Comparison of ENCODE assay signal across 23 cellular contexts in the genomic region with DNA sequence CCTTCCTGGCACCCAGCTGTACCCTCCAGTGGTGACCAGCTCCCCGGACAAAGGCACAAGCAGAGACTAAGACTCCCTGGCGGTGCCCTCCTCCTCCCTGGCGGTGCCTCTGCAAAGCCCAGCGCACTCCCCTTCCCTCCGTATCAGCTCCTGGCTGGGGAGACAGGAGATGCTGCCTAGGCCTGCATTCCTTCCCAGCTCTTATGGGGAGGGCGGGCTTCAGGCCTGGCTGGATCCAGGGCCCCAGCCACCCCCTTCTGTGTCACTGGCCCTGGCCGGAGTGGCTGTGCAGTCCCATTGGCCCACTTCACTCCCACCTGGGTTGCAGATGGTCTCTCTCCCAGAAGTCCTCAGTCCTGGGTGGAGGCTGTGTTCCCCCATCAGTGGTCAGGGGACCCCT. TPM values are rescaled to one million over a fixed set of nuclear protein-coding genes. Genes with fewer than 3 reads are reported as not detected.
"Had no signal": no experiment of that assay in that cellular context is flagged by ENCODE, and none has a peak within 500 bp of the region (broad histone marks: within the 10 kb centered on the region; RNA-seq: fewer than 3 reads in every experiment).

No MANE protein-coding gene starts in this region.

- ATAC-seq: activated CD4-positive, alpha-beta T cell treated with anti-CD3 and anti-CD28 coated beads for 36 hours; K562 had no signal

- H3K4me3 Mint-ChIP-seq: activated CD4-positive, alpha-beta memory T cell treated with anti-CD3 and anti-CD28 coated beads, Interleukin-2, amount 10 ng/mL, durations not matched to agents 7 days and 5 days; activated CD4-positive, alpha-beta T cell treated with anti-CD3 and anti-CD28 coated beads for 36 hours; activated naive CD4-positive, alpha-beta T cell treated with anti-CD3 and anti-CD28 coated beads, Interleukin-2, amount 50 U/mL, for 24 hours had no signal

- H3K27me3 Mint-ChIP-seq: activated CD4-positive, alpha-beta memory T cell treated with anti-CD3 and anti-CD28 coated beads, Interleukin-2, amount 10 ng/mL, durations not matched to agents 7 days and 5 days; activated CD4-positive, alpha-beta T cell treated with anti-CD3 and anti-CD28 coated beads for 36 hours; activated naive CD4-positive, alpha-beta T cell treated with anti-CD3 and anti-CD28 coated beads, Interleukin-2, amount 50 U/mL, for 24 hours had no signal

- DNase-seq: activated CD4-positive, alpha-beta memory T cell treated with anti-CD3 and anti-CD28 coated beads, Interleukin-2, amount 10 ng/mL, durations not matched to agents 7 days and 5 days; activated CD4-positive, alpha-beta T cell treated with anti-CD3 and anti-CD28 coated beads for 36 hours; activated CD4-positive, alpha-beta T cell treated with anti-CD3 and anti-CD28 coated beads, Interleukin-2, amount 50 U/mL, for 1 hour; activated CD8-positive, alpha-beta memory T cell treated with anti-CD3 and anti-CD28 coated beads, Interleukin-2, amount 50 U/mL, for 48 hours; activated T-cell treated with anti-CD3 and anti-CD28 coated beads, Interleukin-2, amount 50 U/mL, for 1 hour; aorta; central memory CD4-positive, alpha-beta T cell; Karpas-422; NCI-H1105 treated with DMSO at 0.1 percent for 48 hours; NCI-H146; NCI-H187 treated with DMSO at 0.1 percent for 48 hours; NCI-H2171; NCI-H2227 treated with DMSO at 0.1 percent for 48 hours; NCI-H446 treated with DMSO at 0.1 percent for 48 hours; NCI-H526; NCI-H82; SIG-M5 had no signal

- H3K27ac ChIP-seq: VCaP had no signal

- H3K27ac Mint-ChIP-seq: activated CD4-positive, alpha-beta T cell treated with anti-CD3 and anti-CD28 coated beads for 36 hours had no signal

- H3K4me3 ChIP-seq: K562 had no signal

RNA-seq across cellular contexts. Expression of gene LCN12, which starts 6.4 kb away (rescaled TPM):
- total RNA-seq: bronchial epithelial cell, K562, RPMI7951 had no signal

RNA-seq across cellular contexts. Expression of gene C8G, which starts 13.4 kb away (rescaled TPM):
- total RNA-seq: RPMI7951 had no signal

RNA-seq across cellular contexts. Expression of gene PTGDS, which starts 18.8 kb away (rescaled TPM):
- total RNA-seq: activated CD4-positive, alpha-beta T cell treated with anti-CD3 and anti-CD28 coated beads for 36 hours; OCI-LY7 had no signal

RNA-seq across cellular contexts. Expression of gene LCNL1, which starts 24.3 kb away (rescaled TPM):
- total RNA-seq: activated CD4-positive, alpha-beta T cell treated with anti-CD3 and anti-CD28 coated beads for 36 hours; bronchial epithelial cell; OCI-LY7; RPMI7951 had no signal
